ENCODE assay signal across 9 cellular contexts in genomic region chr1:207863893-207864535, GRCh38. TPM values are rescaled to one million over a fixed set of nuclear protein-coding genes. Genes with fewer than 3 reads are reported as not detected.
DNase-seq lines count a peak whose midpoint lies in the region; ATAC-seq, FAIRE-seq and TF ChIP-seq lines count a peak whose summit lies in the region.
"Had no signal": no experiment of that assay in that cellular context is flagged by ENCODE, and none has a peak within 500 bp of the region (broad histone marks: within the 10 kb centered on the region; RNA-seq: fewer than 3 reads in every experiment).

No MANE protein-coding gene starts in this region.

- peaks cover 42% of the 10 kb centered on the region for H3K36me3 Mint-ChIP-seq in activated CD4-positive, alpha-beta T cell treated with anti-CD3 and anti-CD28 coated beads, Interleukin-2, amount 10 ng/mL, durations not matched to agents 24 days and 14 days (ENCODE audit: low read depth)

- no peak for FAIRE-seq in keratinocyte (lab: Jason Lieb, UNC)

- dilution Hi-C loops in keratinocyte (cut with MboI; ENCODE audit: extremely low pct_ligation_motif_present, low sequenced_read_pairs) = no loop called here

- H3K27me3 ChIP-seq in keratinocyte (ENCODE audit: control insufficient read depth, extremely low read depth, insufficient read depth, low read length) = no peaks in the 10 kb centered on the region

- H3K27me3 Mint-ChIP-seq in activated CD4-positive, alpha-beta T cell treated with anti-CD3 and anti-CD28 coated beads, Interleukin-2, amount 10 ng/mL, durations not matched to agents 24 days and 14 days = no peaks in the 10 kb centered on the region

- intact Hi-C loops in activated CD4-positive, alpha-beta T cell treated with anti-CD3 and anti-CD28 coated beads, Interleukin-2, amount 10 ng/mL, durations not matched to agents 24 days and 14 days (cut with micrococcal nuclease) = loop anchor here (1.0 kb wide), 1 partner anchor 38 kb away; no protein-coding TSS in a partner anchor

- H3K9me3 Mint-ChIP-seq in activated CD4-positive, alpha-beta T cell treated with anti-CD3 and anti-CD28 coated beads, Interleukin-2, amount 10 ng/mL, durations not matched to agents 24 days and 14 days = no peaks in the 10 kb centered on the region

- peaks cover 2% of the 10 kb centered on the region for H4K20me1 ChIP-seq in keratinocyte (ENCODE audit: control insufficient read depth, extremely low read depth, insufficient read depth, low read length)

- ATAC-seq in GM18867 (IDR thresholded peaks at IDR 0.05; ENCODE audit: unreplicated experiment) (peak; percentile 54), HG03103 (IDR thresholded peaks at IDR 0.05; ENCODE audit: low read depth, unreplicated experiment) (peak; percentile 57), omental fat pad (ENCODE audit: low FRiP score) (no peak)

- peaks cover 80% of the 10 kb centered on the region for H3K79me2 ChIP-seq in keratinocyte (ENCODE audit: control insufficient read depth, insufficient read depth, low read length)

- peaks cover 10% of the 10 kb centered on the region for H3K9me1 ChIP-seq in keratinocyte (ENCODE audit: control insufficient read depth, extremely low read depth, insufficient read depth, low read length)

- TF ChIP-seq CTCF in keratinocyte (optimal IDR thresholded peaks at IDR 0.05 in 1 of 3, IDR thresholded peaks at IDR 0.05 in 1 of 3, conservative IDR thresholded peaks at IDR 0.05 in 1 of 3; ENCODE audit: extremely low read depth in 1 of 3, insufficient read depth in 2 of 3, low read length in 3 of 3) (no peak), omental fat pad (IDR thresholded peaks at IDR 0.05) (no peak)

- H3K9ac ChIP-seq in keratinocyte (ENCODE audit: control insufficient read depth, extremely low read depth, insufficient read depth, low read length) = no peak overlapping the region
- H3K9ac ChIP-seq: KMS-11 had no signal

- no peak overlapping the region for H3K4me3 ChIP-seq in keratinocyte (ENCODE audit: control insufficient read depth in 2 of 3, extremely low read depth in 1 of 3, insufficient read depth in 2 of 3, low read depth in 1 of 3, low read length in 3 of 3)

- H3K4me1 Mint-ChIP-seq in activated CD4-positive, alpha-beta T cell treated with anti-CD3 and anti-CD28 coated beads, Interleukin-2, amount 10 ng/mL, durations not matched to agents 24 days and 14 days = peaks cover 60% of the 10 kb centered on the region

- no peaks in the 10 kb centered on the region for H3K9me3 ChIP-seq in keratinocyte (ENCODE audit: control insufficient read depth, low read depth, low read length)

- no peak overlapping the region for H2AFZ ChIP-seq in keratinocyte (ENCODE audit: control insufficient read depth, low read length)

- DNase-seq in activated CD4-positive, alpha-beta T cell treated with anti-CD3 and anti-CD28 coated beads, Interleukin-2, amount 10 ng/mL, durations not matched to agents 24 days and 14 days = peak; percentile 87
- DNase-seq in keratinocyte (ENCODE audit: low read depth, low spot score) = no peak
- no peak for DNase-seq in NCI-H1105 (lab: John Stamatoyannopoulos, UW)
- DNase-seq in omental fat pad (ENCODE audit: low spot score) = no peak
- no peak for DNase-seq in NCI-H748 (lab: John Stamatoyannopoulos, UW; ENCODE audit: unreplicated experiment)
- DNase-seq in HT-29 (ENCODE audit: low spot score) = no peak

- H3K4me2 ChIP-seq in keratinocyte (ENCODE audit: control insufficient read depth, extremely low read depth, insufficient read depth, low read depth, low read length) = peak overlapping the region; percentile 3
- H3K4me2 ChIP-seq: KMS-11 had no signal

- H3K27ac ChIP-seq in keratinocyte (ENCODE audit: control insufficient read depth, insufficient read depth, low read length) = no peak overlapping the region
- H3K27ac ChIP-seq: KMS-11 had no signal

- H3K4me1 ChIP-seq in keratinocyte (ENCODE audit: control insufficient read depth, extremely low read depth, insufficient read depth, low read length) = peaks cover 41% of the 10 kb centered on the region

- H3K36me3 ChIP-seq in keratinocyte (ENCODE audit: control insufficient read depth in 2 of 2, extremely low read depth in 1 of 2, insufficient read depth in 2 of 2, low read length in 2 of 2) = peaks cover 14 to 45% of the 10 kb centered on the region in 2 experiments

- H3K4me3 Mint-ChIP-seq in activated CD4-positive, alpha-beta T cell treated with anti-CD3 and anti-CD28 coated beads, Interleukin-2, amount 10 ng/mL, durations not matched to agents 24 days and 14 days = peak overlapping the region; percentile 74

- peak overlapping the region; percentile 90 for H3K27ac Mint-ChIP-seq in activated CD4-positive, alpha-beta T cell treated with anti-CD3 and anti-CD28 coated beads, Interleukin-2, amount 10 ng/mL, durations not matched to agents 24 days and 14 days

RNA-seq across cellular contexts. Expression of gene CD34, which starts 46.9 kb away (rescaled TPM):
- total RNA-seq in activated CD4-positive, alpha-beta T cell treated with anti-CD3 and anti-CD28 coated beads, Interleukin-2, amount 10 ng/mL, durations not matched to agents 24 days and 14 days = not detected in 2 replicates
- 0.03 TPM in 1 of 3 replicates, not detected in the others for polyA plus RNA-seq in keratinocyte
- not detected for polyA plus RNA-seq in keratinocyte (2011; ENCODE audit: low read depth)
- polyA plus RNA-seq in keratinocyte (2011; cell fraction: cytosol; rRNA removed) = 0.05 TPM in 1 of 2 replicates, not detected in the other
- 0.05 TPM in 1 of 2 replicates, not detected in the other for polyA plus RNA-seq in keratinocyte (2011; cell fraction: nucleus; rRNA removed)
- polyA plus RNA-seq in keratinocyte (2012; ENCODE audit: low replicate concordance) = 0.07 TPM in 1 of 2 replicates, not detected in the other
- not detected in 3 replicates for polyA minus RNA-seq in keratinocyte
- polyA minus RNA-seq in keratinocyte (2011; cell fraction: cytosol; rRNA and poly(A)+ RNA removed) = not detected
- polyA minus RNA-seq in keratinocyte (2011; cell fraction: nucleus; rRNA and poly(A)+ RNA removed) = not detected in 2 replicates
- total RNA-seq in omental fat pad = 100 to 1,000 TPM in 1 of 4 donors, 10 to 100 TPM in 3; 52.6 to 123 (median 76.9) TPM
- total RNA-seq in HT-29 (2014; rRNA removed; shearing (Covaris generic)) = not detected in 2 replicates

Comparison
In these comparisons a context has a peak if more than half of its experiments do, and no peak if none do; other contexts are left out.
1. RNA of gene CD34, which starts 46.9 kb away (total RNA-seq): 52.6 to 123 TPM in omental fat pad; not detected in activated CD4-positive, alpha-beta T cell treated with anti-CD3 and anti-CD28 coated beads, Interleukin-2, amount 10 ng/mL, durations not matched to agents 24 days and 14 days and not detected in HT-29; every median in the first group is over 10 times any median in the second.